In genomic region chr16:55622930-55623561, GRCh38 we compare ENCODE assay signal across 9 cellular contexts. TPM values are rescaled to one million over a fixed set of nuclear protein-coding genes. Genes with fewer than 3 reads are reported as not detected.
DNase-seq lines count a peak whose midpoint lies in the region; ATAC-seq, FAIRE-seq and TF ChIP-seq lines count a peak whose summit lies in the region.
"Had no signal": no experiment of that assay in that cellular context is flagged by ENCODE, and none has a peak within 500 bp of the region (broad histone marks: within the 10 kb centered on the region; RNA-seq: fewer than 3 reads in every experiment).

No MANE protein-coding gene starts in this region.

- peaks cover 6% of the 10 kb centered on the region for H3K27me3 Mint-ChIP-seq in endothelial cell (ENCODE audit: unreplicated experiment)

- no peaks in the 10 kb centered on the region for H3K9me3 Mint-ChIP-seq in endothelial cell (ENCODE audit: unreplicated experiment)

- DNase-seq in NCI-H69 (lab: John Stamatoyannopoulos, UW) = peak; percentile 2
- peak; percentile 38 for DNase-seq in endothelial cell (ENCODE audit: low spot score)
- DNase-seq in pancreas = no peak
- no peak for DNase-seq in T-helper 9 cell
- no peak for DNase-seq in HuH-7.5 (ENCODE audit: low spot score)
- no peak for DNase-seq in MV-4-11 (lab: John Stamatoyannopoulos, UW)
- DNase-seq in AML-193 (lab: John Stamatoyannopoulos, UW) = no peak
- DNase-seq: ovary had no signal

- H3K36me3 ChIP-seq in pancreas = no peaks in the 10 kb centered on the region
- H3K36me3 ChIP-seq: ovary had no signal

- ATAC-seq in pancreas = peak in 3 of 4 donors; percentile 48 to 67 (median 59)

- no peak overlapping the region for H3K4me3 ChIP-seq in pancreas
- H3K4me3 ChIP-seq: ovary had no signal

- TF ChIP-seq CTCF in GM12873 (IDR thresholded peaks at IDR 0.05; ENCODE audit: insufficient read depth, low read depth, low read length, missing control alignments) = peak; percentile 36
- peak; percentile 44 for TF ChIP-seq CTCF in endothelial cell (IDR thresholded peaks at IDR 0.05; ENCODE audit: unreplicated experiment)
- no peak for TF ChIP-seq CTCF in pancreas (IDR thresholded peaks at IDR 0.05)

- no peaks in the 10 kb centered on the region for H3K9me3 ChIP-seq in pancreas
- H3K9me3 ChIP-seq: ovary had no signal

- H3K27me3 ChIP-seq in pancreas = no peaks in the 10 kb centered on the region
- H3K27me3 ChIP-seq: ovary had no signal

- WGBS in pancreas, 2 donors = 42 to 46% methylated on average over 8 of the region's 8 CpGs

- H3K27ac ChIP-seq in pancreas = no peak overlapping the region
- H3K27ac ChIP-seq: ovary had no signal

- FAIRE-seq in pancreas (lab: Jason Lieb, UNC) = no peak

- peaks cover 3% of the 10 kb centered on the region for H3K4me1 Mint-ChIP-seq in endothelial cell (ENCODE audit: unreplicated experiment)

- no peak overlapping the region for H3K4me3 Mint-ChIP-seq in endothelial cell (ENCODE audit: unreplicated experiment)

- H3K4me1 ChIP-seq in pancreas = peaks cover 4 to 12% (median 6%) of the 10 kb centered on the region in 3 donors

- no peak overlapping the region for H3K27ac Mint-ChIP-seq in endothelial cell (ENCODE audit: unreplicated experiment)

- intact Hi-C loops in pancreas (cut with DNase I) = no loop called here

- H3K36me3 Mint-ChIP-seq in endothelial cell (ENCODE audit: low read depth, unreplicated experiment) = no peaks in the 10 kb centered on the region

RNA-seq across cellular contexts. Expression of gene SLC6A2, which starts 32.7 kb away (rescaled TPM):
- total RNA-seq in endothelial cell (ENCODE audit: unreplicated experiment) (not detected), pancreas (under 1 TPM in 2 of 6 donors, not detected in 4; 0.09 to 0.25 TPM)
- polyA plus RNA-seq in pancreas = under 1 TPM in 1 of 2 donors, not detected in 1; 0.52 TPM

RNA-seq across cellular contexts. Expression of gene CAPNS2, which starts 56.6 kb away (rescaled TPM):
- total RNA-seq in endothelial cell (ENCODE audit: unreplicated experiment) (1.2 TPM), pancreas (under 1 TPM in 2 of 6 donors, not detected in 4; 0.19 to 0.32 TPM)
- polyA plus RNA-seq in pancreas = not detected
- polyA plus RNA-seq: ovary had no signal

Comparison
In these comparisons a context has a peak if more than half of its experiments do, and no peak if none do; other contexts are left out.
1. CTCF ChIP-seq: peak in GM12873 (single experiment) and endothelial cell (single experiment); none in pancreas (0 of 4).
2. DNase-seq: peak in NCI-H69 (single experiment) and endothelial cell (single experiment); none in pancreas (0 of 6), T-helper 9 cell (single experiment), HuH-7.5 (single experiment), MV-4-11 (single experiment) and AML-193 (0 of 2).